8 cellular contexts compared by ENCODE assay signal in the genomic region with DNA sequence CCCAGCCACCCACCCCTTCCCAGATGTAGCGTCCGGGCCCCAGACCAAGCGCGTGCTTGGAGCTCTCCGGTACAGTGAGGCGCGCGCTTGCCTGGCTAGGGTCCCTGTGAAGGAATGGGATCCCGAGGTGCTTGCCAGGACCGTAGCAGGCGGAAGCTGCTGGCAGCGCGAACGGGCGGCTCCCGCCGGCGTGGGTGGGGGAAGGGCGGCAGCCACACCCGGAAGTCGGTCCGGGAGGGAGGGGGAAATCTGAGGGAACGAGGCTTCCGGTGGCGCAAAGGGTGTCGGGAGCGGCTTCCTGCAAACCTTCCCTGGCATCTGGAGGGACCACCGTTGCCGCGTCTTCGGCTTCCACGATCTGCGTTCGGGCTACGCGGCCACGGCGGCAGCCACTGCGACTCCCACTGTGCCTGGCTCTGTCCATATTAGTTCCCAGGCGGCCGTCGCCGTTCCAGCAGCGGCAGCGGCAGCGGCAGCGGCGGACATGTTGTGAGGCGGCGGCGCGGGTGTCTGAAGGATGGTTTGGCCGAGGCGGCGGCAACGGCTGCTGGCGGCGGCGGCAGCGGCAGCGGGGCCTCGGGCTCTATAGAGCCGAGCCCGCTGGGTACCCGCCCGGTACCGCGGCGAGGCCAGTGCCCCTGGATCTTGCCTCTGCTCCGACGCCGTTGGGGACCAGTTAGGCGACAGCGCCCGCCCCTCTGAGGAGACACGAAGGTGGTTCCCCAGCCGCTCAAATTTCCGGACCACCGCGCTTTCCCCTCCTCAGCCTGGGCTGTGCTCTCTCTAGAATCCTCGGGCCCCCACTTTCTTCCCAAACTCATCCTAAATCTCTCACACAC. TPM values are rescaled to one million over a fixed set of nuclear protein-coding genes. Genes with fewer than 3 reads are reported as not detected.
DNase-seq lines count a peak whose midpoint lies in the region; ATAC-seq and TF ChIP-seq lines count a peak whose summit lies in the region.

A gene (plus strand): TSS at position 275 of the 839 bp plus-strand sequence. CDS start 739 bp downstream, outside the sequence.

- peaks cover 15% of the 10 kb centered on the region for H3K36me3 Mint-ChIP-seq in activated T-cell treated with anti-CD3 and anti-CD28 coated beads, Interleukin-2, amount 50 U/mL, for 4 hours (ENCODE audit: insufficient read depth)

- H3K27me3 ChIP-seq in PC-9 (ENCODE audit: insufficient read depth, low read depth) (no peaks in the 10 kb centered on the region), esophagus (ENCODE audit: control insufficient read depth in 1 of 2, insufficient read depth in 2 of 2, low read length in 2 of 2) (no peaks in the 10 kb centered on the region), mucosa of stomach (ENCODE audit: control insufficient read depth, insufficient read depth, low read length) (no peaks in the 10 kb centered on the region)

- ATAC-seq in GM21717 (IDR thresholded peaks at IDR 0.05; ENCODE audit: unreplicated experiment): peak; percentile 77
- peak; percentile 79 to 86 for ATAC-seq in activated T-cell treated with anti-CD3 and anti-CD28 coated beads, Interleukin-2, amount 50 U/mL, for 4 hours

- peak within 1 kb of the TSS; percentile 94 for H2AFZ ChIP-seq in PC-9

- H3K4me3 ChIP-seq in PC-9 (peak within 1 kb of the TSS; percentile 86), esophagus (ENCODE audit: low read depth in 1 of 2, low read length in 2 of 2) (peak within 1 kb of the TSS; percentile 95 to 96), mucosa of stomach (ENCODE audit: low read length) (peak within 1 kb of the TSS; percentile 75)

- H3K9me2 ChIP-seq in PC-9 (ENCODE audit: insufficient read depth): no peaks in the 10 kb centered on the region

- peaks cover 26% of the 10 kb centered on the region for H3K4me1 Mint-ChIP-seq in activated T-cell treated with anti-CD3 and anti-CD28 coated beads, Interleukin-2, amount 50 U/mL, for 4 hours (ENCODE audit: low read depth)

- intact Hi-C loops in PC-9 (cut with micrococcal nuclease; ENCODE audit: unreplicated experiment): loop anchor here (1.0 to 5.0 kb wide), 4 partner anchors 24 to 501 kb away; a partner anchor contains a TSS

- CTCF ChIA-PET in PC-9 (lab: Charles Lee): interaction anchor here (0.5 to 0.9 kb wide), 5 partner anchors 41 to 404 kb away, joined by 3 to 6 read pairs (median 3); no protein-coding TSS in a partner anchor

- H3K4me2 ChIP-seq in PC-9: peak within 1 kb of the TSS; percentile 92

- no peaks in the 10 kb centered on the region for H3K9me3 Mint-ChIP-seq in activated T-cell treated with anti-CD3 and anti-CD28 coated beads, Interleukin-2, amount 50 U/mL, for 4 hours

- no TSS peak for BruUV-seq in PC-9 (replicated peaks; lab: Mats Ljungman, UMichigan)

- peaks cover 80% of the 10 kb centered on the region for H3K79me2 ChIP-seq in PC-9 (ENCODE audit: low read depth)

- H3K36me3 ChIP-seq in PC-9 (ENCODE audit: low read depth) (peaks cover 25% of the 10 kb centered on the region), esophagus (ENCODE audit: control insufficient read depth in 2 of 2, insufficient read depth in 2 of 2, low read length in 1 of 2) (no peaks in the 10 kb centered on the region), mucosa of stomach (ENCODE audit: control insufficient read depth, insufficient read depth, low read length) (no peaks in the 10 kb centered on the region)

- peak; percentile 89 for DNase-seq in DMS53 treated with DMSO at 0.1 percent for 48 hours (lab: John Stamatoyannopoulos, UW; ENCODE audit: unreplicated experiment)
- DNase-seq in KBM-7: peak; percentile 92
- peak; percentile 84 to 94 for DNase-seq in PC-9
- DNase-seq in activated T-cell treated with anti-CD3 and anti-CD28 coated beads, Interleukin-2, amount 50 U/mL, for 4 hours: peak; percentile 90
- DNase-seq in stimulated activated CD8-positive, alpha-beta memory T cell treated with anti-CD3 and anti-CD28 coated beads, Interleukin-4, amount 100 ng/mL, for 48 hours: peak; percentile 95

- H3K4me1 ChIP-seq in PC-9 (replicated peaks; ENCODE audit: insufficient read depth) (peaks cover 35% of the 10 kb centered on the region), esophagus (ENCODE audit: control insufficient read depth in 2 of 2, insufficient read depth in 2 of 2, low read length in 1 of 2) (no peaks in the 10 kb centered on the region), mucosa of stomach (ENCODE audit: control insufficient read depth, insufficient read depth, low read length) (no peaks in the 10 kb centered on the region)

- in situ Hi-C loops in KBM-7 (cut with MboI; ENCODE audit: low pct_unique_long_range_greater_than_20kb, low sequenced_read_pairs): no loop called here

- no peak for TF ChIP-seq CTCF in PC-9 (conservative IDR thresholded peaks at IDR 0.05)

- peak within 1 kb of the TSS; percentile 86 for H3K27ac ChIP-seq in PC-9
- peak within 1 kb of the TSS; percentile 99 for H3K27ac ChIP-seq in esophagus (ENCODE audit: low read depth in 2 of 2, low read length in 1 of 2)

- no peaks in the 10 kb centered on the region for H3K27me3 Mint-ChIP-seq in activated T-cell treated with anti-CD3 and anti-CD28 coated beads, Interleukin-2, amount 50 U/mL, for 4 hours (ENCODE audit: low read depth)

- peak within 1 kb of the TSS; percentile 98 for H3K4me3 Mint-ChIP-seq in activated T-cell treated with anti-CD3 and anti-CD28 coated beads, Interleukin-2, amount 50 U/mL, for 4 hours

- POLR2A ChIA-PET in PC-9 (lab: Charles Lee; ENCODE audit: unreplicated experiment): interaction anchor here (0.6 to 1.1 kb wide), 2 partner anchors 21 to 235 kb away, joined by 4 read pairs; no protein-coding TSS in a partner anchor

- WGBS in esophagus, 2 donors: 0 to 1% methylated on average over 60 to 81 of the region's 81 CpGs

- no peaks in the 10 kb centered on the region for H3K9me3 ChIP-seq in PC-9 (ENCODE audit: insufficient read depth, low read depth)
- no peaks in the 10 kb centered on the region for H3K9me3 ChIP-seq in esophagus (ENCODE audit: control insufficient read depth in 2 of 2, insufficient read depth in 1 of 2, low read depth in 1 of 2, low read length in 1 of 2)
- H3K9me3 ChIP-seq in mucosa of stomach (ENCODE audit: control insufficient read depth, low read length): no peaks in the 10 kb centered on the region

- H3F3A ChIP-seq in PC-9 (ENCODE audit: insufficient read depth, low read depth): peaks cover 8% of the 10 kb centered on the region

- H3K9ac ChIP-seq in mucosa of stomach (ENCODE audit: low read length): peak within 1 kb of the TSS; percentile 98

- peaks cover 32% of the 10 kb centered on the region for H4K20me1 ChIP-seq in PC-9 (ENCODE audit: insufficient read depth)

RNA-seq across cellular contexts. Expression of the gene that starts here (rescaled TPM):
- total RNA-seq in PC-9 (2021): 33.6 and 37.8 TPM in 2 replicates
- total RNA-seq in activated T-cell treated with anti-CD3 and anti-CD28 coated beads, Interleukin-2, amount 50 U/mL, for 4 hours: 10 to 100 TPM; 91.9 to 99.5 (median 93.3) TPM
- 10 to 100 TPM in 1 of 2 donors, 1 to 10 TPM in 1; 7.0 to 17.9 TPM for polyA plus RNA-seq in esophagus

Comparison
In these comparisons a context has a peak if more than half of its experiments do, and no peak if none do; other contexts are left out.
1. Peak in every context shown above with its lines: DNase-seq, ATAC-seq, H3K4me3 ChIP-seq and H3K27ac ChIP-seq.